In genomic region chr19:16593181-16593580, GRCh38 we compare ENCODE assay signal across 2 cellular contexts.
TF ChIP-seq lines count a peak whose summit lies in the region.

No MANE protein-coding gene starts in this region.

TF ChIP-seq in HEK293, 187 proteins besides CTCF, POLR2A, EP300 and RAD21:
- no peak for TF ChIP-seq ELK4 (IDR thresholded peaks at IDR 0.05; ENCODE audit: borderline replicate concordance, low read depth, low read length)
- peak; percentile 41 for TF ChIP-seq ZFHX2 (tag by site-specific recombination; conservative IDR thresholded peaks at IDR 0.05)
- TF ChIP-seq ZNF658 (tag by site-specific recombination; IDR thresholded peaks at IDR 0.05) = no peak
TF ChIP-seq in HEK293: peak in this region for 1.

TF ChIP-seq in HepG2, 621 proteins besides CTCF, POLR2A, EP300 and RAD21:
- TF ChIP-seq NR2F1 (CRISPR knock-in tag; IDR thresholded peaks at IDR 0.05) (no peak), KDM3A (CRISPR knock-in tag; IDR thresholded peaks at IDR 0.05; ENCODE audit: low read depth) (no peak), TERF1 (CRISPR knock-in tag; IDR thresholded peaks at IDR 0.05) (no peak), ZNF17 (CRISPR knock-in tag; IDR thresholded peaks at IDR 0.05) (no peak), ZNF512B (CRISPR knock-in tag; IDR thresholded peaks at IDR 0.05; ENCODE audit: borderline replicate concordance) (no peak), PREB (CRISPR knock-in tag; IDR thresholded peaks at IDR 0.05) (no peak), YY1 (IDR thresholded peaks at IDR 0.05; ENCODE audit: insufficient read depth, insufficient replicate concordance, low read depth, low read length) (no peak), TBX3 (IDR thresholded peaks at IDR 0.05; ENCODE audit: borderline replicate concordance) (no peak), SAP130 (CRISPR knock-in tag; IDR thresholded peaks at IDR 0.05; ENCODE audit: low read depth) (no peak), E2F1 (CRISPR knock-in tag; IDR thresholded peaks at IDR 0.05) (no peak), NFIB (CRISPR knock-in tag; IDR thresholded peaks at IDR 0.05; ENCODE audit: borderline replicate concordance) (no peak), NONO (IDR thresholded peaks at IDR 0.05) (no peak), NONO (CRISPR knock-in tag; conservative IDR thresholded peaks at IDR 0.05) (no peak), ZFP36L2 (CRISPR knock-in tag; IDR thresholded peaks at IDR 0.05) (no peak), PHB2 (IDR thresholded peaks at IDR 0.05; ENCODE audit: partially characterized antibody) (no peak), ZNF781 (CRISPR knock-in tag; IDR thresholded peaks at IDR 0.05; ENCODE audit: borderline replicate concordance, not compliant biosample characterization) (no peak), NR2C2 (CRISPR knock-in tag; IDR thresholded peaks at IDR 0.05; ENCODE audit: borderline replicate concordance) (no peak), ZNF746 (CRISPR knock-in tag; IDR thresholded peaks at IDR 0.05) (no peak), POLR2AphosphoS5 (IDR thresholded peaks at IDR 0.05; ENCODE audit: low read depth, low read length) (no peak), ZMAT5 (CRISPR knock-in tag; IDR thresholded peaks at IDR 0.05; ENCODE audit: borderline replicate concordance, low read depth) (no peak)
